Comparison of ENCODE assay signal across 16 cellular contexts in genomic region chr12:25875661-25876060, GRCh38.
"Had no signal": no experiment of that assay in that cellular context is flagged by ENCODE, and none has a peak within 500 bp of the region (broad histone marks: within the 10 kb centered on the region; RNA-seq: fewer than 3 reads in every experiment).

No MANE protein-coding gene starts in this region.

- H3K4me1 ChIP-seq: esophagus muscularis mucosa, gastrocnemius medialis, heart right ventricle, stomach had no signal

- H3K27me3 ChIP-seq: cardiac muscle cell, esophagus muscularis mucosa, gastrocnemius medialis, heart right ventricle, stomach had no signal

- ATAC-seq: activated naive CD8-positive, alpha-beta T cell treated with anti-CD3 and anti-CD28 coated beads, Interleukin-2, amount 50 U/mL, for 24 hours; gastrocnemius medialis; heart right ventricle had no signal

- H3K27ac ChIP-seq: cardiac muscle cell, esophagus muscularis mucosa, gastrocnemius medialis, heart right ventricle, stomach, thoracic aorta had no signal

- H3K36me3 ChIP-seq: cardiac muscle cell, esophagus muscularis mucosa, gastrocnemius medialis, heart right ventricle, stomach, thoracic aorta had no signal

- H3K9me3 ChIP-seq: esophagus muscularis mucosa, gastrocnemius medialis, heart right ventricle, stomach, thoracic aorta had no signal

- H3K4me3 ChIP-seq: cardiac muscle cell, esophagus muscularis mucosa, gastrocnemius medialis, heart right ventricle, lung, stomach, thoracic aorta had no signal

- DNase-seq: activated CD4-positive, alpha-beta T cell treated with anti-CD3 and anti-CD28 coated beads, Interleukin-2, amount 50 U/mL, for 1 hour; activated naive CD4-positive, alpha-beta T cell; activated naive CD8-positive, alpha-beta T cell treated with anti-CD3 and anti-CD28 coated beads, Interleukin-2, amount 50 U/mL, for 24 hours; gastrocnemius medialis; heart right ventricle; left cardiac atrium; naive B cell; retina; stimulated activated CD4-positive, alpha-beta T cell treated with anti-CD3 and anti-CD28 coated beads, Interleukin-12 subunit alpha, Interleukin-12 subunit beta, amount 100 ng/mL, for 4 hours; stimulated activated CD4-positive, alpha-beta T cell treated with anti-CD3 and anti-CD28 coated beads, Interleukin-2, amount 100 ng/mL, for 24 hours; stomach; SW 1271 had no signal
